29 cellular contexts compared by ENCODE assay signal in genomic region chr5:136963521-136963920, GRCh38.
"Had no signal": no experiment of that assay in that cellular context is flagged by ENCODE, and none has a peak within 500 bp of the region (broad histone marks: within the 10 kb centered on the region; RNA-seq: fewer than 3 reads in every experiment).

No MANE protein-coding gene starts in this region.

- H3K36me3 ChIP-seq: colonic mucosa, esophagus muscularis mucosa, heart right ventricle, lower lobe of right lung, neural progenitor cell, right lobe of liver, suprapubic skin, transverse colon, upper lobe of right lung, vagina had no signal

- H3K9me3 ChIP-seq: colonic mucosa, right lobe of liver, upper lobe of right lung, vagina had no signal

- H2AFZ ChIP-seq: neural progenitor cell, parathyroid adenoma had no signal

- H3K36me3 Mint-ChIP-seq: memory B cell, natural killer cell, neural progenitor cell had no signal

- H3K4me1 Mint-ChIP-seq: endodermal cell; memory B cell; natural killer cell; neural progenitor cell; stimulated activated naive CD8-positive, alpha-beta T cell treated with anti-CD3 and anti-CD28 coated beads, Interleukin-15, amount 100 ng/mL, for 72 hours had no signal

- H3K4me2 ChIP-seq: neural progenitor cell, smooth muscle cell had no signal

- H3K79me2 ChIP-seq: parathyroid adenoma had no signal

- H3K9ac ChIP-seq: neural progenitor cell, parathyroid adenoma had no signal

- H3K27ac Mint-ChIP-seq: dendritic cell treated with granulocyte-macrophage colony-stimulating factor and Interleukin-4, amounts not matched to agents 40 ng/mL and 50 ng/mL, for 4 days; endodermal cell; memory B cell; natural killer cell; neural progenitor cell; progenitor cell of endocrine pancreas; stimulated activated naive CD8-positive, alpha-beta T cell treated with anti-CD3 and anti-CD28 coated beads, Interleukin-15, amount 100 ng/mL, for 72 hours had no signal

- H3K27ac ChIP-seq: colonic mucosa, esophagus muscularis mucosa, heart right ventricle, lower lobe of right lung, neural progenitor cell, parathyroid adenoma, right lobe of liver, suprapubic skin, transverse colon, upper lobe of right lung, vagina had no signal

- DNase-seq: colonic mucosa; effector CD8-positive, alpha-beta T cell; endodermal cell; foreskin melanocyte; glutamatergic neuron; heart right ventricle; hippocampal formation; left colon; left ventricle myocardium superior; lower lobe of right lung; natural killer cell; right lobe of liver; stimulated activated CD4-positive, alpha-beta T cell treated with anti-CD3 and anti-CD28 coated beads, Interleukin-12 subunit alpha, Interleukin-12 subunit beta, amount 100 ng/mL, for 4 hours; stimulated activated CD4-positive, alpha-beta T cell treated with anti-CD3 and anti-CD28 coated beads, Interleukin-1b, Interleukin-23, amount 100 ng/mL, for 48 hours; stimulated activated CD4-positive, alpha-beta T cell treated with anti-CD3 and anti-CD28 coated beads, Interleukin-4, amount 100 ng/mL, for 1 hour; stimulated activated CD8-positive, alpha-beta memory T cell treated with anti-CD3 and anti-CD28 coated beads, Interleukin-4, amount 100 ng/mL, for 48 hours; stimulated activated naive CD4-positive, alpha-beta T cell; stimulated activated naive CD8-positive, alpha-beta T cell treated with anti-CD3 and anti-CD28 coated beads, Interleukin-15, amount 100 ng/mL, for 72 hours; transverse colon; upper lobe of right lung had no signal

- H3K27me3 Mint-ChIP-seq: dendritic cell treated with granulocyte-macrophage colony-stimulating factor and Interleukin-4, amounts not matched to agents 40 ng/mL and 50 ng/mL, for 4 days; memory B cell; progenitor cell of endocrine pancreas; stimulated activated naive CD8-positive, alpha-beta T cell treated with anti-CD3 and anti-CD28 coated beads, Interleukin-15, amount 100 ng/mL, for 72 hours had no signal

- H3K4me3 Mint-ChIP-seq: dendritic cell treated with granulocyte-macrophage colony-stimulating factor and Interleukin-4, amounts not matched to agents 40 ng/mL and 50 ng/mL, for 4 days; endodermal cell; memory B cell; natural killer cell; neural progenitor cell; stimulated activated naive CD8-positive, alpha-beta T cell treated with anti-CD3 and anti-CD28 coated beads, Interleukin-15, amount 100 ng/mL, for 72 hours had no signal

- H3K4me3 ChIP-seq: colonic mucosa, esophagus muscularis mucosa, heart right ventricle, lower lobe of right lung, neural progenitor cell, right lobe of liver, smooth muscle cell, suprapubic skin, transverse colon, upper lobe of right lung, vagina had no signal

- H3K27me3 ChIP-seq: colonic mucosa, esophagus muscularis mucosa, heart right ventricle, neural progenitor cell, right lobe of liver, suprapubic skin, transverse colon, upper lobe of right lung, vagina had no signal

- H3K4me1 ChIP-seq: colonic mucosa, esophagus muscularis mucosa, heart right ventricle, lower lobe of right lung, neural progenitor cell, parathyroid adenoma, right lobe of liver, suprapubic skin, transverse colon, upper lobe of right lung, vagina had no signal

- H3K9me3 Mint-ChIP-seq: memory B cell, neural progenitor cell had no signal
